21 cellular contexts compared by ENCODE assay signal in the genomic region with DNA sequence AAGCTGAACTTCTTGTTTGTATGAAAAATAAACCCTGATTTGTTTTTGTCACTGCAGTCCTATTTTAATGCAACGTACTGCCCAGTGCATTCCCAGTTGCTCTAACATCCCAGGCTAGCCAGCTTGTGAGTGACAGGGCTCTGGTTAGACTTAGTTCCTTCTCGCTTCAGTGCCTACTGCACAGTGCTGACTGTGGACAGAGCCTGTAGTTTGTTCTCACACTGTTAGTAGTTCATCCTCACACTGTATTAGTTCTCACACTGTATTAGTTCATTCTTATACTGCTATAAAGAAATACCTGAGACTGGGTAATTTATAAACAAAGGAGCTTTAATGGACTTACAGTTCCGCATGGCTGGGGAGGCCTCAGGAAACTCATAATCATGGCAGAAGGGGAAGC.
DNase-seq lines count a peak whose midpoint lies in the region; TF ChIP-seq lines count a peak whose summit lies in the region.
"Had no signal": no experiment of that assay in that cellular context is flagged by ENCODE, and none has a peak within 500 bp of the region (broad histone marks: within the 10 kb centered on the region; RNA-seq: fewer than 3 reads in every experiment).

No MANE protein-coding gene starts in this region.

- intact Hi-C loops in thyroid gland (cut with DNase I): no loop called here

- H3K36me3 Mint-ChIP-seq in neural progenitor cell: no peaks in the 10 kb centered on the region
- H3K36me3 Mint-ChIP-seq: IgD-negative memory B cell had no signal

- no peaks in the 10 kb centered on the region for H4K20me1 ChIP-seq in neural progenitor cell (ENCODE audit: low read depth)
- H4K20me1 ChIP-seq: BLaER1 had no signal

- H3K4me3 ChIP-seq in neural progenitor cell (no peak overlapping the region), thyroid gland (replicated peaks in 1 of 3) (no peak overlapping the region)
- H3K4me3 ChIP-seq: BLaER1, GM23338, SJSA1 had no signal

- H3K27ac ChIP-seq in caudate nucleus (ENCODE audit: low read depth, low read length): peak overlapping the region; percentile 87
- H3K27ac ChIP-seq in neural progenitor cell: no peak overlapping the region
- H3K27ac ChIP-seq in thyroid gland: no peak overlapping the region
- H3K27ac ChIP-seq: BLaER1, SJSA1 had no signal

- WGBS in thyroid gland, 2 donors: 65 to 66% methylated on average over 3 of the region's 3 CpGs

- no peaks in the 10 kb centered on the region for H3F3A ChIP-seq in neural progenitor cell (ENCODE audit: low read depth)

- peaks cover 12% of the 10 kb centered on the region for H3K9me3 Mint-ChIP-seq in neural progenitor cell

- no peak overlapping the region for H3K4me3 Mint-ChIP-seq in neural progenitor cell
- H3K4me3 Mint-ChIP-seq: CD4-positive, alpha-beta T cell; GM23338; IgD-negative memory B cell had no signal

- H2AFZ ChIP-seq in neural progenitor cell (replicated peaks): peak overlapping the region; percentile 82
- H2AFZ ChIP-seq: GM23338 had no signal

- H3K4me1 ChIP-seq in neural progenitor cell: peaks cover 24% of the 10 kb centered on the region
- H3K4me1 ChIP-seq in thyroid gland: no peaks in the 10 kb centered on the region
- H3K4me1 ChIP-seq: BLaER1, SJSA1 had no signal

- H3K9ac ChIP-seq in neural progenitor cell: no peak overlapping the region
- H3K9ac ChIP-seq: BLaER1 had no signal

- H3K4me1 Mint-ChIP-seq in neural progenitor cell: peaks cover 6% of the 10 kb centered on the region
- H3K4me1 Mint-ChIP-seq: GM23338, IgD-negative memory B cell had no signal

- H3K36me3 ChIP-seq in neural progenitor cell (no peaks in the 10 kb centered on the region), thyroid gland (no peaks in the 10 kb centered on the region)
- H3K36me3 ChIP-seq: BLaER1, SJSA1 had no signal

- TF ChIP-seq CTCF in neural progenitor cell (IDR thresholded peaks at IDR 0.05): no peak
- no peak for TF ChIP-seq CTCF in thyroid gland (IDR thresholded peaks at IDR 0.05)

- H3K79me2 ChIP-seq in neural progenitor cell (ENCODE audit: low read depth): no peaks in the 10 kb centered on the region

- no peak overlapping the region for H3K4me2 ChIP-seq in neural progenitor cell
- H3K4me2 ChIP-seq: BLaER1, GM23338 had no signal

- no peak for TF ChIP-seq POLR2A in thyroid gland (IDR thresholded peaks at IDR 0.05)

- no peaks in the 10 kb centered on the region for H3K27me3 ChIP-seq in neural progenitor cell
- no peaks in the 10 kb centered on the region for H3K27me3 ChIP-seq in thyroid gland
- H3K27me3 ChIP-seq: BLaER1, SJSA1 had no signal

- DNase-seq in caudate nucleus (lab: John Stamatoyannopoulos, UW) (peak in 2 of 61 donors; percentile 8), kidney tubule cell (ENCODE audit: low spot score) (peak; percentile 57), neural progenitor cell (ENCODE audit: low spot score) (no peak), thyroid gland (peak; percentile 8 to 12), NCI-H1092 treated with DMSO at 0.1 percent for 48 hours (lab: John Stamatoyannopoulos, UW) (no peak), NCI-H1048 (lab: John Stamatoyannopoulos, UW) (no peak)
- no peak for DNase-seq in stimulated activated CD8-positive, alpha-beta memory T cell treated with anti-CD3 and anti-CD28 coated beads, Interleukin-4, amount 100 ng/mL, for 48 hours
- DNase-seq in NK-92 treated with Interleukin-12 subunit alpha and Interleukin-12 subunit beta, amount 100 ng/mL, for 24 hours (lab: John Stamatoyannopoulos, UW): no peak
- DNase-seq: Calu3; CD4-positive, alpha-beta T cell; DMS153; HCEC 1CT; NCI-H1694; NCI-H2081; NCI-H2171; NCI-H524 treated with DMSO at 0.1 percent for 48 hours; OCI-M1 had no signal

- peaks cover 3% of the 10 kb centered on the region for H3K27me3 Mint-ChIP-seq in neural progenitor cell (ENCODE audit: insufficient read depth, low read depth)
- H3K27me3 Mint-ChIP-seq: CD4-positive, alpha-beta T cell; IgD-negative memory B cell had no signal

- H3K27ac Mint-ChIP-seq in neural progenitor cell: no peak overlapping the region
- H3K27ac Mint-ChIP-seq: CD4-positive, alpha-beta T cell; GM23338; IgD-negative memory B cell had no signal

- no peaks in the 10 kb centered on the region for H3K9me3 ChIP-seq in neural progenitor cell (ENCODE audit: low read depth)
- no peaks in the 10 kb centered on the region for H3K9me3 ChIP-seq in thyroid gland
- H3K9me3 ChIP-seq: BLaER1, SJSA1 had no signal

Comparison
In these comparisons a context has a peak if more than half of its experiments do, and no peak if none do; other contexts are left out.
1. DNase-seq: peak in kidney tubule cell (single experiment) and thyroid gland (2 of 2); none in neural progenitor cell (single experiment), NCI-H1092 treated with DMSO at 0.1 percent for 48 hours (single experiment), stimulated activated CD8-positive, alpha-beta memory T cell treated with anti-CD3 and anti-CD28 coated beads, Interleukin-4, amount 100 ng/mL, for 48 hours (single experiment), NK-92 treated with Interleukin-12 subunit alpha and Interleukin-12 subunit beta, amount 100 ng/mL, for 24 hours (single experiment) and NCI-H1048 (single experiment).